ENCODE assay signal across 12 cellular contexts in the genomic region with DNA sequence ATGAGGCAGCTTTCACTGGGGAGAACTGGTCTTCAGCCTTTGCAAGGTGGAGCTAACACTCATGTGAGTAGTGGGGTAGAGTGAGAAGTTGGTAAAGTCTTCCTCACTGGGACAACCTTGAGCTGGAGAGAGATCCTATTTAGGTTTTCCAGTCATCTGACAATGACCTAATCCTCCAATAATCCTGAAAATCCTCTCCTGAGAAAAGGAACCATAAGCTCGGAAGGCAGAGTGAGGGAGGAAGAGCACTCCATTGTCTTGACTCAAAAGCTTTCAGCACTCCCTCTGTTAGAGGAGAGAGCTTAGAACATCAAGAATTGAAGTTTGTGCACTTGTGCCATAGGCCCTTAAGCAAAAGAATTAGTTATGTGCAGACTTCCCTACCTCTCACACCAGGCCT.
DNase-seq lines count a peak whose midpoint lies in the region; ATAC-seq and TF ChIP-seq lines count a peak whose summit lies in the region.
"Had no signal": no experiment of that assay in that cellular context is flagged by ENCODE, and none has a peak within 500 bp of the region (broad histone marks: within the 10 kb centered on the region; RNA-seq: fewer than 3 reads in every experiment).

No MANE protein-coding gene starts in this region.

- DNase-seq in AG10803 (ENCODE audit: low read depth) (peak; percentile 75), chondrocyte (ENCODE audit: low spot score) (no peak), nephron progenitor cell (no peak), HuH-7.5 (ENCODE audit: low spot score) (no peak)
- DNase-seq: activated CD4-positive, alpha-beta T cell treated with anti-CD3 and anti-CD28 coated beads, Interleukin-2, amount 50 U/mL, for 4 hours; anterior cingulate cortex; head of caudate nucleus; NCI-H1417 had no signal

- H3K36me3 Mint-ChIP-seq in IgD-negative memory B cell (peaks cover 4% of the 10 kb centered on the region), chondrocyte (ENCODE audit: low read depth) (peaks cover 37% of the 10 kb centered on the region), nephron progenitor cell (ENCODE audit: low read depth) (peaks cover 26% of the 10 kb centered on the region)

- no peaks in the 10 kb centered on the region for H3K27me3 Mint-ChIP-seq in IgD-negative memory B cell
- no peaks in the 10 kb centered on the region for H3K27me3 Mint-ChIP-seq in chondrocyte (ENCODE audit: low read depth)
- H3K27me3 Mint-ChIP-seq in nephron progenitor cell (ENCODE audit: low read depth, poor library complexity): no peaks in the 10 kb centered on the region

- ATAC-seq in GM21381 (IDR thresholded peaks at IDR 0.05; ENCODE audit: unreplicated experiment) (no peak), HG02970 (IDR thresholded peaks at IDR 0.05; ENCODE audit: low FRiP score, unreplicated experiment) (no peak), HG03095 (IDR thresholded peaks at IDR 0.05; ENCODE audit: unreplicated experiment) (no peak)

- TF ChIP-seq CTCF in AG10803 (conservative IDR thresholded peaks at IDR 0.05; ENCODE audit: low read length) (no peak), chondrocyte (IDR thresholded peaks at IDR 0.05) (no peak), nephron progenitor cell (IDR thresholded peaks at IDR 0.05) (no peak)

- H3K4me3 ChIP-seq in AG10803 (ENCODE audit: low read length): no peak overlapping the region

- H3K4me1 Mint-ChIP-seq in IgD-negative memory B cell (peaks cover 32 to 55% (median 48%) of the 10 kb centered on the region in 3 donors), chondrocyte (ENCODE audit: low read depth) (peaks cover 55% of the 10 kb centered on the region), nephron progenitor cell (peaks cover 21% of the 10 kb centered on the region)

- peak overlapping the region in 3 of 4 donors; percentile 79 to 84 (median 81) for H3K4me3 Mint-ChIP-seq in IgD-negative memory B cell
- no peak overlapping the region for H3K4me3 Mint-ChIP-seq in chondrocyte (ENCODE audit: unreplicated experiment)
- H3K4me3 Mint-ChIP-seq in nephron progenitor cell: no peak overlapping the region

- H3K9me3 Mint-ChIP-seq in IgD-negative memory B cell (no peaks in the 10 kb centered on the region), chondrocyte (ENCODE audit: low read depth) (peaks cover 4% of the 10 kb centered on the region), nephron progenitor cell (peaks cover 4% of the 10 kb centered on the region)

- H3K27ac Mint-ChIP-seq in IgD-negative memory B cell: peak overlapping the region; percentile 95 to 99 (median 97)
- peak overlapping the region; percentile 83 for H3K27ac Mint-ChIP-seq in chondrocyte (ENCODE audit: unreplicated experiment)
- peak overlapping the region; percentile 55 for H3K27ac Mint-ChIP-seq in nephron progenitor cell

Comparison
In these comparisons a context has a peak if more than half of its experiments do, and no peak if none do; other contexts are left out.
1. H3K4me3 Mint-ChIP-seq: peak in IgD-negative memory B cell (3 of 4); none in chondrocyte (single experiment) and nephron progenitor cell (single experiment).
2. Peak in every context shown above with its lines, with median percentiles within 50 percentile points of each other: H3K27ac Mint-ChIP-seq.